Comparison of ENCODE assay signal across 35 cellular contexts in the genomic region with DNA sequence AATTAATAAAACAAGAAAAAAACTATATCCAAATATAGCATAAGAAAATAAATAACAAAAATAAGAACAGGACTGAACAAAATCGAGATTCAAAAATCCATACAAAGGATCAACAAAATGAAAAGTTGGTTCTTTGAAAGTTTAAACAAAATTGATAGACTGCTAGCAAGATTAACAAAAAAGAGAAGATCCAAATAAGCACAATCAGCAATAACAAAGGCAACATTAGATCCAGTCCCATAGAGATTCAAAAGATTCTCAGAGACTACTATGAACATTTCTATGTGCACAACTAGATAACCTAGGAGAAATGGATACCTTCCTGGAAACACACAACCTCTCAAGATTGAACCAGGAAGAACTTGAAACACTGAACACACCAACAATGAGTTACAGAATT.
"Had no signal": no experiment of that assay in that cellular context is flagged by ENCODE, and none has a peak within 500 bp of the region (broad histone marks: within the 10 kb centered on the region; RNA-seq: fewer than 3 reads in every experiment).

No MANE protein-coding gene starts in this region.

- H3K27me3 ChIP-seq: MG63 had no signal

- DNase-seq: MG63, MM.1S, MV-4-11, NCI-H1048, NCI-H1092, NCI-H1092 treated with DMSO at 0.1 percent for 48 hours, NCI-H1105, NCI-H1105 treated with DMSO at 0.1 percent for 48 hours, NCI-H1417, NCI-H1417 treated with DMSO at 0.1 percent for 48 hours, NCI-H1436, NCI-H1436 treated with DMSO at 0.1 percent for 48 hours, NCI-H146, NCI-H1694, NCI-H1694 treated with DMSO at 0.1 percent for 48 hours, NCI-H187, NCI-H187 treated with DMSO at 0.1 percent for 48 hours, NCI-H1930, NCI-H2029, NCI-H2029 treated with DMSO at 0.1 percent for 48 hours, NCI-H2081, NCI-H2081 treated with DMSO at 0.1 percent for 48 hours, NCI-H2107, NCI-H2171, NCI-H2171 treated with DMSO at 0.1 percent for 48 hours, NCI-H2227 treated with DMSO at 0.1 percent for 48 hours, NCI-H226, NCI-H345, NCI-H446, NCI-H446 treated with DMSO at 0.1 percent for 48 hours, NCI-H510A, NCI-H510A treated with DMSO at 0.1 percent for 48 hours, NCI-H524, NCI-H524 treated with DMSO at 0.1 percent for 48 hours, NCI-H526 had no signal

- H3K4me3 ChIP-seq: MG63 had no signal

- H3K36me3 ChIP-seq: MG63 had no signal

- H3K9me3 ChIP-seq: MG63 had no signal
